ENCODE assay signal across 26 cellular contexts in the genomic region with DNA sequence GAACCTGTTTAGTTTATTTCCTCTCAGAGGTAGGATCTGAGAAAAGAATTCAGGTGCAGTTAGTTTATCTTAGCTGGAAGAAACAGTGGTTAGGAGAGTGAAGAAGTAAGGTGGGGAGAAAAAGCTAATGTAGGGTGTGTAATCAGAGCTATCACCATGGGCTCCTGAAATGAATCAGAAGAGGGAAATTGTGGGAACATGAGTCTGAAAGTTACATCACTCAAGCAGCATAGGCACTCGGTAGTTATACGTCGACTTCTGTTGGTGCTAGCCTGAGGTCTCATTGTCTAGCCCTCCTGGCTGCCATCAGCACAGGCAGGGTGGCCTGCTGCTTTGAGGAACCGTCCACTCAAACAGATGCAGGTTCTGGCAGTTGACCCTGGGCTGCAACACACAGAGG.
"Had no signal": no experiment of that assay in that cellular context is flagged by ENCODE, and none has a peak within 500 bp of the region (broad histone marks: within the 10 kb centered on the region; RNA-seq: fewer than 3 reads in every experiment).

No MANE protein-coding gene starts in this region.

- H3K4me3 ChIP-seq: left ventricle myocardium inferior, lung, neural progenitor cell, right atrium auricular region, right lobe of liver, smooth muscle cell, suprapubic skin, thoracic aorta, tibial artery, upper lobe of right lung, uterus had no signal

- H3K4me3 Mint-ChIP-seq: mesothelial cell of epicardium; naive B cell; natural killer cell; nephron progenitor cell; neural progenitor cell; stimulated activated naive CD8-positive, alpha-beta T cell treated with anti-CD3 and anti-CD28 coated beads, Interleukin-15, Interleukin-2, amounts not matched to agents 100 ng/mL and 50 ng/mL, for 24 hours had no signal

- ATAC-seq: natural killer cell, right lobe of liver, upper lobe of right lung had no signal

- DNase-seq: hypothalamus; islet precursor cell; left ventricle myocardium inferior; mesendoderm; naive B cell; natural killer cell; nephron progenitor cell; occipital lobe; right lobe of liver; stimulated activated CD4-positive, alpha-beta T cell treated with anti-CD3 and anti-CD28 coated beads, Interleukin-1b, Interleukin-23, amount 100 ng/mL, for 48 hours; stimulated activated CD4-positive, alpha-beta T cell treated with anti-CD3 and anti-CD28 coated beads, Interleukin-2, amount 100 ng/mL, for 48 hours; stimulated activated CD4-positive, alpha-beta T cell treated with anti-CD3 and anti-CD28 coated beads, Interleukin-4, amount 100 ng/mL, for 4 hours; stimulated activated CD8-positive, alpha-beta memory T cell treated with anti-CD3 and anti-CD28 coated beads, Interleukin-4, amount 100 ng/mL, for 48 hours; stimulated activated naive CD4-positive, alpha-beta T cell; tibial artery; trophoblast cell; upper lobe of right lung; uterus had no signal

- H3K27me3 Mint-ChIP-seq: stimulated activated naive CD8-positive, alpha-beta T cell treated with anti-CD3 and anti-CD28 coated beads, Interleukin-15, Interleukin-2, amounts not matched to agents 100 ng/mL and 50 ng/mL, for 24 hours had no signal

- H3K27ac Mint-ChIP-seq: mesothelial cell of epicardium; naive B cell; natural killer cell; nephron progenitor cell; neural progenitor cell; stimulated activated naive CD8-positive, alpha-beta T cell treated with anti-CD3 and anti-CD28 coated beads, Interleukin-15, Interleukin-2, amounts not matched to agents 100 ng/mL and 50 ng/mL, for 24 hours had no signal

- H3K36me3 Mint-ChIP-seq: mesothelial cell of epicardium, natural killer cell, neural progenitor cell had no signal

- H3K4me1 Mint-ChIP-seq: mesothelial cell of epicardium, naive B cell, natural killer cell, nephron progenitor cell, neural progenitor cell had no signal
